24 cellular contexts compared by ENCODE assay signal in genomic region chr5:146223179-146223578, GRCh38.
"Had no signal": no experiment of that assay in that cellular context is flagged by ENCODE, and none has a peak within 500 bp of the region (broad histone marks: within the 10 kb centered on the region; RNA-seq: fewer than 3 reads in every experiment).

No MANE protein-coding gene starts in this region.

- H3K27ac Mint-ChIP-seq: nephron progenitor cell; stimulated activated naive B cell treated with anti-CD40 and anti-IgM and Interleukin-4, amounts not matched to agents 10 μg/mL and 1 μg/mL and 100 μg/mL, for 72 hours; stimulated activated naive CD8-positive, alpha-beta T cell treated with anti-CD3 and anti-CD28 coated beads, Interleukin-15, amount 100 ng/mL, for 72 hours had no signal

- H3K9me3 Mint-ChIP-seq: effector memory CD8-positive, alpha-beta T cell; naive thymus-derived CD4-positive, alpha-beta T cell; nephron progenitor cell; stimulated activated naive B cell treated with anti-CD40 and anti-IgM and Interleukin-4, amounts not matched to agents 10 μg/mL and 1 μg/mL and 100 μg/mL, for 72 hours; stimulated activated naive CD8-positive, alpha-beta T cell treated with anti-CD3 and anti-CD28 coated beads, Interleukin-15, amount 100 ng/mL, for 72 hours had no signal

- H3K27me3 ChIP-seq: esophagus squamous epithelium, spleen, testis, tibial nerve, upper lobe of right lung, vagina had no signal

- H3K27me3 Mint-ChIP-seq: effector memory CD8-positive, alpha-beta T cell; naive thymus-derived CD4-positive, alpha-beta T cell; stimulated activated naive B cell treated with anti-CD40 and anti-IgM and Interleukin-4, amounts not matched to agents 10 μg/mL and 1 μg/mL and 100 μg/mL, for 72 hours; stimulated activated naive CD8-positive, alpha-beta T cell treated with anti-CD3 and anti-CD28 coated beads, Interleukin-15, amount 100 ng/mL, for 72 hours had no signal

- DNase-seq: effector memory CD8-positive, alpha-beta T cell; esophagus squamous epithelium; foreskin melanocyte; head of caudate nucleus; hippocampal formation; left colon; left ventricle myocardium superior; naive thymus-derived CD4-positive, alpha-beta T cell; nephron progenitor cell; psoas muscle; retina; spleen; stimulated activated CD4-positive, alpha-beta T cell treated with anti-CD3 and anti-CD28 coated beads, Interleukin-15, amount 100 ng/mL, for 24 hours; stimulated activated CD4-positive, alpha-beta T cell treated with anti-CD3 and anti-CD28 coated beads, Interleukin-1b, Interleukin-23, amount 100 ng/mL, for 48 hours; stimulated activated CD4-positive, alpha-beta T cell treated with anti-CD3 and anti-CD28 coated beads, Interleukin-4, amount 100 ng/mL, for 24 hours; stimulated activated naive B cell treated with anti-CD40 and anti-IgM and Interleukin-4, amounts not matched to agents 10 μg/mL and 1 μg/mL and 100 μg/mL, for 72 hours; stimulated activated naive CD8-positive, alpha-beta T cell treated with anti-CD3 and anti-CD28 coated beads, Interleukin-15, amount 100 ng/mL, for 72 hours; testis; upper lobe of right lung had no signal

- H2AFZ ChIP-seq: parathyroid adenoma had no signal

- H3K4me1 Mint-ChIP-seq: nephron progenitor cell; stimulated activated naive CD8-positive, alpha-beta T cell treated with anti-CD3 and anti-CD28 coated beads, Interleukin-15, amount 100 ng/mL, for 72 hours had no signal

- H3K4me1 ChIP-seq: esophagus squamous epithelium, parathyroid adenoma, psoas muscle, testis, tibial nerve, upper lobe of right lung, vagina had no signal

- H3K9me3 ChIP-seq: esophagus squamous epithelium, psoas muscle, spleen, testis, tibial nerve, upper lobe of right lung, vagina had no signal

- H3K27ac ChIP-seq: esophagus squamous epithelium, parathyroid adenoma, psoas muscle, spleen, testis, tibial nerve, upper lobe of right lung, vagina had no signal

- ATAC-seq: effector memory CD8-positive, alpha-beta T cell; left colon; left ventricle myocardium superior; naive thymus-derived CD4-positive, alpha-beta T cell; psoas muscle; sciatic nerve; stimulated activated naive B cell treated with anti-CD40 and anti-IgM and Interleukin-4, amounts not matched to agents 10 μg/mL and 1 μg/mL and 100 μg/mL, for 72 hours; stimulated activated naive CD8-positive, alpha-beta T cell treated with anti-CD3 and anti-CD28 coated beads, Interleukin-15, amount 100 ng/mL, for 72 hours; upper lobe of right lung had no signal

- H3K4me3 ChIP-seq: esophagus squamous epithelium, lung, psoas muscle, spleen, testis, tibial nerve, upper lobe of right lung, vagina had no signal

- H3K9ac ChIP-seq: parathyroid adenoma had no signal

- H3K4me3 Mint-ChIP-seq: effector memory CD8-positive, alpha-beta T cell; naive thymus-derived CD4-positive, alpha-beta T cell; nephron progenitor cell; stimulated activated naive B cell treated with anti-CD40 and anti-IgM and Interleukin-4, amounts not matched to agents 10 μg/mL and 1 μg/mL and 100 μg/mL, for 72 hours; stimulated activated naive CD8-positive, alpha-beta T cell treated with anti-CD3 and anti-CD28 coated beads, Interleukin-15, amount 100 ng/mL, for 72 hours had no signal
